Comparison of ENCODE assay signal across 8 cellular contexts in genomic region chr17:16438557-16439302, GRCh38. TPM values are rescaled to one million over a fixed set of nuclear protein-coding genes. Genes with fewer than 3 reads are reported as not detected.
DNase-seq lines count a peak whose midpoint lies in the region; ATAC-seq lines count a peak whose summit lies in the region.

No MANE protein-coding gene starts in this region.

- H3K4me1 Mint-ChIP-seq in activated CD4-positive, alpha-beta T cell treated with anti-CD3 and anti-CD28 coated beads, Interleukin-2, amount 10 ng/mL, durations not matched to agents 7 days and 5 days, result peaks cover 55% of the 10 kb centered on the region

- POLR2A ChIA-PET in activated CD4-positive, alpha-beta T cell treated with anti-CD3 and anti-CD28 coated beads, Interleukin-2, amount 10 ng/mL, durations not matched to agents 7 days and 5 days (lab: Charles Lee), result interaction anchor here (0.7 to 1.1 kb wide), 3 partner anchors 11 to 58 kb away, joined by 3 to 4 read pairs (median 3); partner anchors contain the start of gene UBB

- H3K4me3 Mint-ChIP-seq in activated CD4-positive, alpha-beta T cell treated with anti-CD3 and anti-CD28 coated beads, Interleukin-2, amount 10 ng/mL, durations not matched to agents 7 days and 5 days, result peak overlapping the region; percentile 100

- DNase-seq in C1 segment of cervical spinal cord (lab: John Stamatoyannopoulos, UW) (peak; percentile 80 to 99 (median 97)), NCI-H526 treated with DMSO at 0.1 percent for 48 hours (lab: John Stamatoyannopoulos, UW) (peak; percentile 99), dedifferentiated amniotic fluid mesenchymal stem cell (ENCODE audit: extremely low spot score) (peak; percentile 99), left kidney (ENCODE audit: low read depth, low spot score) (peak; percentile 100)
- peak; percentile 96 for DNase-seq in activated CD4-positive, alpha-beta T cell treated with anti-CD3 and anti-CD28 coated beads, Interleukin-2, amount 10 ng/mL, durations not matched to agents 7 days and 5 days
- peak; percentile 98 for DNase-seq in stimulated activated CD4-positive, alpha-beta T cell treated with anti-CD3 and anti-CD28 coated beads, Interleukin-1b, Interleukin-23, amount 100 ng/mL, for 48 hours

- ATAC-seq in GM19351 (IDR thresholded peaks at IDR 0.05; ENCODE audit: unreplicated experiment) (peak; percentile 83), HG03520 (IDR thresholded peaks at IDR 0.05; ENCODE audit: unreplicated experiment) (peak; percentile 83)

- H3K36me3 Mint-ChIP-seq in activated CD4-positive, alpha-beta T cell treated with anti-CD3 and anti-CD28 coated beads, Interleukin-2, amount 10 ng/mL, durations not matched to agents 7 days and 5 days (ENCODE audit: low read depth), result peaks cover 46% of the 10 kb centered on the region

- peak overlapping the region; percentile 99 for H3K27ac Mint-ChIP-seq in activated CD4-positive, alpha-beta T cell treated with anti-CD3 and anti-CD28 coated beads, Interleukin-2, amount 10 ng/mL, durations not matched to agents 7 days and 5 days

- H3K9me3 Mint-ChIP-seq in activated CD4-positive, alpha-beta T cell treated with anti-CD3 and anti-CD28 coated beads, Interleukin-2, amount 10 ng/mL, durations not matched to agents 7 days and 5 days, result no peaks in the 10 kb centered on the region

- H3K27me3 Mint-ChIP-seq in activated CD4-positive, alpha-beta T cell treated with anti-CD3 and anti-CD28 coated beads, Interleukin-2, amount 10 ng/mL, durations not matched to agents 7 days and 5 days, result no peaks in the 10 kb centered on the region

- CTCF ChIA-PET in activated CD4-positive, alpha-beta T cell treated with anti-CD3 and anti-CD28 coated beads, Interleukin-2, amount 10 ng/mL, durations not matched to agents 7 days and 5 days (lab: Charles Lee), result interaction anchor here (1.0 to 1.6 kb wide), 7 partner anchors 11 to 97 kb away, joined by 3 to 5 read pairs (median 4); partner anchors contain the start of gene TRPV2

RNA-seq across cellular contexts. Expression of gene TRPV2, which starts 23.4 kb away (rescaled TPM):
- total RNA-seq in activated CD4-positive, alpha-beta T cell treated with anti-CD3 and anti-CD28 coated beads, Interleukin-2, amount 10 ng/mL, durations not matched to agents 7 days and 5 days, result 100 to 1,000 TPM; 114 to 134 TPM

RNA-seq across cellular contexts. Expression of gene LRRC75A, which starts 53.3 kb away (rescaled TPM):
- 1 to 10 TPM; 1.7 to 2.0 TPM for total RNA-seq in activated CD4-positive, alpha-beta T cell treated with anti-CD3 and anti-CD28 coated beads, Interleukin-2, amount 10 ng/mL, durations not matched to agents 7 days and 5 days

RNA-seq across cellular contexts. Expression of gene UBB, which starts 57.8 kb away (rescaled TPM):
- 1,000 to 10,000 TPM; 1,415 to 1,539 TPM for total RNA-seq in activated CD4-positive, alpha-beta T cell treated with anti-CD3 and anti-CD28 coated beads, Interleukin-2, amount 10 ng/mL, durations not matched to agents 7 days and 5 days

Comparison
In these comparisons a context has a peak if more than half of its experiments do, and no peak if none do; other contexts are left out.
1. Peak in every context shown above with its lines: DNase-seq and ATAC-seq.